10 cellular contexts compared by ENCODE assay signal in the genomic region with DNA sequence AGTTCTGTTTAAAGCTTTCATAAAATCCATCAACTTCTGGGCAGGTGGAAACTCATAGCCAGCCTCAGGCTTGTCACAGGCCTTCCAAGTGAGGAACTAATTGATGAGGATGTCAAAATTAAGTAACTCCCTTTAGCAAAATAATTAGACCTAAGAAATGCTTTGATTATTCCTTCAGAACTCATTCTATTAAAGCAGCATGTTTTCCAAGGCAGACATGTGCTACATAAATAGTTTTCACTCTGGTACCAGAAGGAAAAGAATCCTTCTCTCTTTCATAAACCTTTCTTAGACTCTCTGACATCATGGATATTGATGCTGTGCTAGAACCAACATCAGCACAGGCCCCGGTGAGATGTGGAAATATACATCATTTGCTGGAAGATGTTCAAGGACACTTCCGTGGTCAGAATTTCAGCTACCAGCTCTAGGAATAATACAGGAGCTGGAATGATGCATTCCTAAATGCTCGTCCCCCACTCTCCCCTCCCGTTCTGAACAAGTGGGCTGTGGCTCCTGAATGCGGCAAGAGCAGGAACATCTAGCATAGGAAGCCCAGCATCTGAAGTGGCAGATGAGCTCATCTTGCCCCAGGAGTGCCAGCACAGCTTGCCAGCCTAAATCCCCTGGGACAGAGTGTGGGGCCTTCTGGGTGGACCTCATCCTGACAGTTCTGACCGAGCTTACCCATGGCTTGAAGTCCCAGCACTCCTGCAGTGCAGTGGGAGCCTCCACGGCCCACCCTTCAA.
A peak's percentile ranks its signal among the peaks of the same experiment; 100 is the strongest.
DNase-seq lines count a peak whose midpoint lies in the region; ATAC-seq and TF ChIP-seq lines count a peak whose summit lies in the region.
"Had no signal": no experiment of that assay in that cellular context is flagged by ENCODE, and none has a peak within 500 bp of the region (broad histone marks: within the 10 kb centered on the region; RNA-seq: fewer than 3 reads in every experiment).

No MANE protein-coding gene starts in this region.

- no peaks in the 10 kb centered on the region for H3K9me3 Mint-ChIP-seq in CD8-positive, alpha-beta T cell

- no peaks in the 10 kb centered on the region for H3K36me3 ChIP-seq in mucosa of rectum (ENCODE audit: control insufficient read depth in 2 of 2, insufficient read depth in 2 of 2, low read length in 2 of 2)
- H3K36me3 ChIP-seq in CD8-positive, alpha-beta T cell (ENCODE audit: insufficient read depth, low read length), result no peaks in the 10 kb centered on the region

- no peaks in the 10 kb centered on the region for H3K27me3 Mint-ChIP-seq in CD8-positive, alpha-beta T cell (ENCODE audit: low read depth)

- no peaks in the 10 kb centered on the region for H3K27me3 ChIP-seq in mucosa of rectum (ENCODE audit: control insufficient read depth in 2 of 2, insufficient read depth in 2 of 2, low read length in 2 of 2)
- H3K27me3 ChIP-seq in CD8-positive, alpha-beta T cell (ENCODE audit: insufficient read depth, low read length), result no peaks in the 10 kb centered on the region

- no peaks in the 10 kb centered on the region for H3K36me3 Mint-ChIP-seq in CD8-positive, alpha-beta T cell

- H3K4me3 ChIP-seq in AG04449 (ENCODE audit: low read depth, low read length) (peak overlapping the region; percentile 24), mucosa of rectum (ENCODE audit: low read length in 2 of 2) (no peak overlapping the region)
- no peak overlapping the region for H3K4me3 ChIP-seq in CD8-positive, alpha-beta T cell (ENCODE audit: low read depth, low read length)

- no peak for TF ChIP-seq CTCF in AG04449 (IDR thresholded peaks at IDR 0.05; ENCODE audit: insufficient read depth, low read length, missing control alignments)
- TF ChIP-seq CTCF in CD8-positive, alpha-beta T cell (IDR thresholded peaks at IDR 0.05), result no peak

- intact Hi-C loops in CD8-positive, alpha-beta T cell (cut with DNase I, micrococcal nuclease), result no loop called here

- H3K9me3 ChIP-seq in mucosa of rectum (ENCODE audit: control insufficient read depth in 2 of 2, low read length in 2 of 2), result no peaks in the 10 kb centered on the region
- no peaks in the 10 kb centered on the region for H3K9me3 ChIP-seq in CD8-positive, alpha-beta T cell (ENCODE audit: low read length)

- DNase-seq in AG04449 (ENCODE audit: low read depth, low spot score) (peak; percentile 85), NCI-H2029 treated with DMSO at 0.1 percent for 48 hours (lab: John Stamatoyannopoulos, UW) (peak; percentile 36), dermis blood vessel endothelial cell (peak; percentile 70), mesenteric fat pad (ENCODE audit: low spot score) (no peak)
- DNase-seq in activated CD4-positive, alpha-beta T cell treated with anti-CD3 and anti-CD28 coated beads, Interleukin-2, amount 50 U/mL, for 48 hours, result no peak
- no peak for DNase-seq in stimulated activated naive CD4-positive, alpha-beta T cell treated with Interleukin-2 at 50 U/mL for 16 hours (lab: John Stamatoyannopoulos, UW)
- DNase-seq in CD8-positive, alpha-beta T cell, result no peak
- DNase-seq: GF-D8, NCI-H526 treated with DMSO at 0.1 percent for 48 hours had no signal

- no peak for ATAC-seq in CD8-positive, alpha-beta T cell

- peaks cover 0 to 6% of the 10 kb centered on the region in 2 donors for H3K4me1 ChIP-seq in mucosa of rectum (ENCODE audit: control insufficient read depth in 2 of 2, insufficient read depth in 2 of 2, low read length in 2 of 2)
- H3K4me1 ChIP-seq in CD8-positive, alpha-beta T cell (ENCODE audit: insufficient read depth, low read length), result no peaks in the 10 kb centered on the region

- H3K27ac ChIP-seq in mucosa of rectum (ENCODE audit: low read depth in 2 of 2, low read length in 2 of 2), result peak overlapping the region; percentile 55 to 67
- no peak overlapping the region for H3K27ac ChIP-seq in CD8-positive, alpha-beta T cell (ENCODE audit: low read depth, low read length)

- POLR2A ChIA-PET in AG04449 (lab: Yijun Ruan, JAX), result interaction anchor here (0.6 to 2.2 kb wide), 9 partner anchors 14 to 82 kb away, joined by 3 to 26 read pairs (median 5); a partner anchor contains a TSS
- POLR2A ChIA-PET in CD8-positive, alpha-beta T cell (lab: Charles Lee), result interaction anchor here (0.7 kb wide), 1 partner anchor 24 kb away, joined by 3 read pairs; no protein-coding TSS in a partner anchor

- peaks cover 4% of the 10 kb centered on the region for H3K4me1 Mint-ChIP-seq in CD8-positive, alpha-beta T cell (ENCODE audit: low read depth)

- no peak overlapping the region for H3K9ac ChIP-seq in mucosa of rectum (ENCODE audit: low read depth in 1 of 2, low read length in 2 of 2)

- no peak overlapping the region for H3K27ac Mint-ChIP-seq in CD8-positive, alpha-beta T cell

- H3K4me3 Mint-ChIP-seq in CD8-positive, alpha-beta T cell, result no peak overlapping the region

- CTCF ChIA-PET in AG04449 (lab: Yijun Ruan, JAX), result interaction anchor here (1.0 to 1.3 kb wide), 6 partner anchors 9 to 191 kb away, joined by 3 to 4 read pairs (median 3); no protein-coding TSS in a partner anchor
- CTCF ChIA-PET in CD8-positive, alpha-beta T cell (lab: Charles Lee), result no interaction called here

Comparison
In these comparisons a context has a peak if more than half of its experiments do, and no peak if none do; other contexts are left out.
1. DNase-seq: peak in AG04449 (single experiment), NCI-H2029 treated with DMSO at 0.1 percent for 48 hours (single experiment) and dermis blood vessel endothelial cell (single experiment); none in activated CD4-positive, alpha-beta T cell treated with anti-CD3 and anti-CD28 coated beads, Interleukin-2, amount 50 U/mL, for 48 hours (0 of 2), stimulated activated naive CD4-positive, alpha-beta T cell treated with Interleukin-2 at 50 U/mL for 16 hours (single experiment), CD8-positive, alpha-beta T cell (0 of 7) and mesenteric fat pad (single experiment).